10 cellular contexts compared by ENCODE assay signal in the genomic region with DNA sequence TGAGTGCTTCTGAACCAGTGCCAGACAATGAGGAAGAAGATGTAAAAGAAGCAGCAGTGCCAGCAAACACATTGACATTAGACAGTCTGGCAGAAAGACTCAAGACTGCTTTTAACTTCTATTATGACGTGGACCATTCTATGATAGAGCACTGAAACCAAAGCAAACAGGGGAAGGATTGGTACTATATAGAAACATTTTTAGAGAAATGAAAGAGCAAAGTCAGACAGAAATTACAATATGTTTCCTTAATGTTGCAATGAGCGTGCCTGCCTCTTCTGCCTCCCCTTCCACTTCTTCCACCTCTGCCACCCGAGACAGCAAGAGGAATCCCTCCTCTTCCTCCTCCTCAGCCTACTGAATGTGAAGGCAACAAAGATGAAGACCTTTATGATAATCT. TPM values are rescaled to one million over a fixed set of nuclear protein-coding genes. Genes with fewer than 3 reads are reported as not detected.
DNase-seq lines count a peak whose midpoint lies in the region; ATAC-seq and TF ChIP-seq lines count a peak whose summit lies in the region.
"Had no signal": no experiment of that assay in that cellular context is flagged by ENCODE, and none has a peak within 500 bp of the region (broad histone marks: within the 10 kb centered on the region; RNA-seq: fewer than 3 reads in every experiment).

No MANE protein-coding gene starts in this region.

- no peaks in the 10 kb centered on the region for H4K20me1 ChIP-seq in GM23248 (ENCODE audit: insufficient read depth)

- no peak for TF ChIP-seq POLR2A in thyroid gland (IDR thresholded peaks at IDR 0.05)

- no peaks in the 10 kb centered on the region for H3F3A ChIP-seq in GM23248 (ENCODE audit: insufficient read depth)

- H3K4me3 ChIP-seq in left lung = no peak overlapping the region
- no peak overlapping the region for H3K4me3 ChIP-seq in thyroid gland (replicated peaks in 1 of 3)
- H3K4me3 ChIP-seq in GM23248 = no peak overlapping the region

- no peaks in the 10 kb centered on the region for H3K9me2 ChIP-seq in GM23248 (ENCODE audit: insufficient read depth)

- in situ Hi-C loops in GM23248 (cut with MboI) = no loop called here

- H3K4me1 ChIP-seq in left lung (peaks cover 0 to 17% of the 10 kb centered on the region in 2 donors), thyroid gland (no peaks in the 10 kb centered on the region), GM23248 (ENCODE audit: insufficient read depth) (no peaks in the 10 kb centered on the region)

- H3K9me3 ChIP-seq in left lung = no peaks in the 10 kb centered on the region
- H3K9me3 ChIP-seq in thyroid gland = no peaks in the 10 kb centered on the region
- H3K9me3 ChIP-seq in GM23248 (ENCODE audit: low read depth) = no peaks in the 10 kb centered on the region

- H3K79me2 ChIP-seq in GM23248 (ENCODE audit: insufficient read depth) = no peaks in the 10 kb centered on the region

- no peak overlapping the region for H3K4me2 ChIP-seq in GM23248 (ENCODE audit: unreplicated experiment)

- H3K36me3 ChIP-seq in left lung = peaks cover 0 to 40% of the 10 kb centered on the region in 2 donors
- H3K36me3 ChIP-seq in thyroid gland = peaks cover 0 to 17% of the 10 kb centered on the region in 2 donors
- peaks cover 4% of the 10 kb centered on the region; the same call in 1 of the 2 replicates for H3K36me3 ChIP-seq in GM23248 (ENCODE audit: low read depth)

- intact Hi-C loops in left lung (cut with DNase I) (no loop called here), thyroid gland (cut with DNase I) (no loop called here)

- 93 to 96% methylated on average over 3 of the region's 3 CpGs for WGBS in thyroid gland, 2 donors
- WGBS in GM23248 (ENCODE audit: low coverage in 1 of 2, low lambda C conversion rate in 2 of 2, missing lambda C conversion rate in 2 of 2), 2 experiments = 94 to 100% methylated on average over 3 of the region's 3 CpGs

- no peak overlapping the region for H2AFZ ChIP-seq in GM23248

- DNase-seq in left lung (no peak), NCI-H2029 (lab: John Stamatoyannopoulos, UW) (no peak), thyroid gland (no peak), GM23248 (no peak)
- no peak for DNase-seq in activated CD4-positive, alpha-beta T cell treated with anti-CD3 and anti-CD28 coated beads, Interleukin-2, amount 50 U/mL, for 48 hours
- DNase-seq: EL had no signal

- H3K27me3 ChIP-seq in left lung = no peaks in the 10 kb centered on the region
- H3K27me3 ChIP-seq in thyroid gland = no peaks in the 10 kb centered on the region
- no peaks in the 10 kb centered on the region for H3K27me3 ChIP-seq in GM23248 (replicated peaks; ENCODE audit: insufficient read depth)

- TF ChIP-seq CTCF in left lung (IDR thresholded peaks at IDR 0.05) (no peak), thyroid gland (IDR thresholded peaks at IDR 0.05) (no peak)

- ATAC-seq in GM18517 (IDR thresholded peaks at IDR 0.05; ENCODE audit: unreplicated experiment) (peak; percentile 94), GM21529 (IDR thresholded peaks at IDR 0.05; ENCODE audit: unreplicated experiment) (peak; percentile 92), HG03354 (IDR thresholded peaks at IDR 0.05; ENCODE audit: poor library complexity, severe bottlenecking, unreplicated experiment) (peak; percentile 89), left lung (peak; percentile 77)
- ATAC-seq: Panc1 had no signal

- peak overlapping the region in 1 of 2 donors; percentile 43 for H3K27ac ChIP-seq in left lung
- no peak overlapping the region for H3K27ac ChIP-seq in thyroid gland
- H3K27ac ChIP-seq in GM23248 = no peak overlapping the region

- no peak overlapping the region for H3K9ac ChIP-seq in GM23248

RNA-seq across cellular contexts. Expression of gene DHX57, which starts 39.7 kb away (rescaled TPM):
- total RNA-seq in left lung = 10 to 100 TPM; 14.7 to 17.9 TPM
- 10 to 100 TPM; 12.4 to 19.3 (median 16.3) TPM for total RNA-seq in thyroid gland
- total RNA-seq in GM23248 (2014; rRNA removed; shearing (Covaris generic)) = 13.7 and 13.9 TPM in 2 replicates
- 7.7 and 10.5 TPM in 2 replicates for polyA plus RNA-seq in GM23248 (2016; fragmentation: Nextera tagmentation; extraction: Ambion mirVana)

RNA-seq across cellular contexts. Expression of gene MORN2, which starts 39.8 kb away (rescaled TPM):
- total RNA-seq in left lung (10 to 100 TPM; 14.8 to 15.1 TPM), thyroid gland (10 to 100 TPM; 39.0 to 54.6 (median 47.3) TPM)
- total RNA-seq in GM23248 (2014; rRNA removed; shearing (Covaris generic)) = 17.3 and 38.5 TPM in 2 replicates
- polyA plus RNA-seq in GM23248 (2016; fragmentation: Nextera tagmentation; extraction: Ambion mirVana) = 54.9 and 57.6 TPM in 2 replicates

RNA-seq across cellular contexts. Expression of gene ARHGEF33, which starts 53.7 kb away (rescaled TPM):
- total RNA-seq in left lung (1 to 10 TPM in 1 of 2 donors, under 1 TPM in 1; 0.82 to 1.2 TPM), thyroid gland (1 to 10 TPM; 1.3 to 4.6 (median 1.6) TPM)
- total RNA-seq in GM23248 (2014; rRNA removed; shearing (Covaris generic)) = 0.13 and 0.54 TPM in 2 replicates
- 0.52 and 0.75 TPM in 2 replicates for polyA plus RNA-seq in GM23248 (2016; fragmentation: Nextera tagmentation; extraction: Ambion mirVana)

RNA-seq across cellular contexts. Expression of gene GEMIN6, which starts 58.0 kb away (rescaled TPM):
- total RNA-seq in left lung = 10 to 100 TPM; 12.4 to 13.0 TPM
- total RNA-seq in thyroid gland = 10 to 100 TPM in 1 of 4 donors, 1 to 10 TPM in 3; 6.6 to 12.1 (median 9.1) TPM
- 5.2 and 15.3 TPM in 2 replicates for total RNA-seq in GM23248 (2014; rRNA removed; shearing (Covaris generic))
- polyA plus RNA-seq in GM23248 (2016; fragmentation: Nextera tagmentation; extraction: Ambion mirVana) = 14.9 and 15.3 TPM in 2 replicates
